In genomic region chr9:129028192-129028966, GRCh38 we compare ENCODE assay signal across 8 cellular contexts. TPM values are rescaled to one million over a fixed set of nuclear protein-coding genes. Genes with fewer than 3 reads are reported as not detected.
A peak's percentile ranks its signal among the peaks of the same experiment; 100 is the strongest.
DNase-seq lines count a peak whose midpoint lies in the region; ATAC-seq and TF ChIP-seq lines count a peak whose summit lies in the region.

Gene SH3GLB2 (minus strand): TSS chr9:129028331. CDS start chr9:129028154, 177 bp downstream.

- H3K4me1 ChIP-seq in adrenal gland (replicated peaks in 1 of 2) (peaks cover 16 to 29% of the 10 kb centered on the region in 2 donors), heart right ventricle (peaks cover 0 to 40% (median 22%) of the 10 kb centered on the region in 9 donors), upper lobe of right lung (peaks cover 21% of the 10 kb centered on the region)

- WGBS in adrenal gland, 4 donors = 2 to 5% (median 3%) methylated on average over 9 to 59 of the region's 60 CpGs
- 2 to 3% methylated on average over 40 to 60 of the region's 60 CpGs for WGBS in heart right ventricle, 2 donors

- ATAC-seq in HG02759 (IDR thresholded peaks at IDR 0.05; ENCODE audit: unreplicated experiment) (peak; percentile 80), heart right ventricle (peak; percentile 97 to 99 (median 98)), upper lobe of right lung (peak; percentile 97)

- H3K27me3 ChIP-seq in adrenal gland = no peaks in the 10 kb centered on the region
- H3K27me3 ChIP-seq in heart right ventricle = no peaks in the 10 kb centered on the region
- H3K27me3 ChIP-seq in upper lobe of right lung = no peaks in the 10 kb centered on the region

- H3K36me3 Mint-ChIP-seq in progenitor cell of endocrine pancreas (ENCODE audit: insufficient read depth) = no peaks in the 10 kb centered on the region

- peak within 1 kb of the TSS; percentile 92 for H3K27ac Mint-ChIP-seq in progenitor cell of endocrine pancreas

- TF ChIP-seq CTCF in GM12873 (IDR thresholded peaks at IDR 0.05; ENCODE audit: insufficient read depth, low read depth, low read length, missing control alignments) (peak; percentile 66), adrenal gland (IDR thresholded peaks at IDR 0.05) (peak; percentile 58 to 91 (median 75)), heart right ventricle (IDR thresholded peaks at IDR 0.05) (peak; percentile 84 to 98 (median 90)), progenitor cell of endocrine pancreas (IDR thresholded peaks at IDR 0.05; ENCODE audit: unreplicated experiment) (peak; percentile 89), upper lobe of right lung (IDR thresholded peaks at IDR 0.05) (peak; percentile 91)

- no peaks in the 10 kb centered on the region for H3K36me3 ChIP-seq in adrenal gland (replicated peaks in 1 of 2)
- H3K36me3 ChIP-seq in heart right ventricle = no peaks in the 10 kb centered on the region
- no peaks in the 10 kb centered on the region for H3K36me3 ChIP-seq in upper lobe of right lung

- peaks cover 24% of the 10 kb centered on the region for H3K4me1 Mint-ChIP-seq in progenitor cell of endocrine pancreas (ENCODE audit: low read depth)

- peak within 1 kb of the TSS; percentile 4 to 91 (median 42) for H3K4me3 ChIP-seq in adrenal gland
- H3K4me3 ChIP-seq in heart right ventricle = peak within 1 kb of the TSS; percentile 70 to 98 (median 81)
- peak within 1 kb of the TSS; percentile 83 for H3K4me3 ChIP-seq in upper lobe of right lung

- H3K27me3 Mint-ChIP-seq in progenitor cell of endocrine pancreas = no peaks in the 10 kb centered on the region

- peak in 1 of 2 donors; percentile 48 for TF ChIP-seq POLR2A in adrenal gland (IDR thresholded peaks at IDR 0.05)

- H3K27ac ChIP-seq in adrenal gland (peak within 1 kb of the TSS in 3 of 5 donors; percentile 42 to 87 (median 63)), heart right ventricle (peak within 1 kb of the TSS in 9 of 10 donors; percentile 54 to 79 (median 70)), upper lobe of right lung (peak within 1 kb of the TSS; percentile 73)

- H3K9me3 ChIP-seq in adrenal gland (replicated peaks in 1 of 3) (no peaks in the 10 kb centered on the region), heart right ventricle (no peaks in the 10 kb centered on the region), upper lobe of right lung (no peaks in the 10 kb centered on the region)

- no peaks in the 10 kb centered on the region for H3K9me3 Mint-ChIP-seq in progenitor cell of endocrine pancreas (ENCODE audit: low read depth)

- peak within 1 kb of the TSS; percentile 82 for H3K4me3 Mint-ChIP-seq in progenitor cell of endocrine pancreas (ENCODE audit: low read depth)

- peak; percentile 71 to 94 (median 86) for DNase-seq in NCI-H1417 (lab: John Stamatoyannopoulos, UW)
- DNase-seq in T-helper 1 cell = peak; percentile 83 to 94 (median 89)
- peak; percentile 94 to 99 (median 96) for DNase-seq in adrenal gland
- DNase-seq in heart right ventricle = peak; percentile 95 to 99
- DNase-seq in progenitor cell of endocrine pancreas (ENCODE audit: low spot score, unreplicated experiment) = peak; percentile 96
- DNase-seq in upper lobe of right lung = peak; percentile 98

- intact Hi-C loops in adrenal gland (cut with DNase I) (no loop called here), heart right ventricle (cut with DNase I) (loop anchor here in 1 of 10 donors (1.0 kb wide), 2 partner anchors 8 to 22 kb away; partner anchors contain the start of gene MIGA2), upper lobe of right lung (cut with DNase I) (no loop called here)

RNA-seq across cellular contexts. Expression of gene SH3GLB2, which starts in this region (rescaled TPM):
- total RNA-seq in adrenal gland (100 to 1,000 TPM in 4 of 8 donors, 10 to 100 TPM in 4; 50.3 to 153 (median 112) TPM), heart right ventricle (10 to 100 TPM; 25.2 to 40.5 (median 31.5) TPM), progenitor cell of endocrine pancreas (182 and 183 TPM in 2 replicates), upper lobe of right lung (88.4 TPM)
- polyA plus RNA-seq in adrenal gland (100 to 1,000 TPM in 2 of 3 donors, 10 to 100 TPM in 1; 26.1 to 301 (median 214) TPM), heart right ventricle (10 to 100 TPM; 34.1 to 51.3 TPM)

Comparison
In these comparisons a context has a peak if more than half of its experiments do, and no peak if none do; other contexts are left out.
1. Peak in every context shown above with its lines: DNase-seq, ATAC-seq, H3K4me3 ChIP-seq and H3K27ac ChIP-seq.